ENCODE assay signal across 13 cellular contexts in genomic region chr2:3169106-3169870, GRCh38.
A peak's percentile ranks its signal among the peaks of the same experiment; 100 is the strongest.
DNase-seq lines count a peak whose midpoint lies in the region; ATAC-seq, FAIRE-seq and TF ChIP-seq lines count a peak whose summit lies in the region.
"Had no signal": no experiment of that assay in that cellular context is flagged by ENCODE, and none has a peak within 500 bp of the region (broad histone marks: within the 10 kb centered on the region; RNA-seq: fewer than 3 reads in every experiment).

No MANE protein-coding gene starts in this region.

- RAD21 ChIA-PET in HCT116 (lab: Charles Lee; ENCODE audit: low non-redundant PET in 1 of 2, low total read pairs in 2 of 2, uncharacterized antibody in 2 of 2, unreplicated experiment in 2 of 2) = no interaction called here

- H2AFZ ChIP-seq in HCT116 (ENCODE audit: low read depth, low read length, poor library complexity, severe bottlenecking) (no peak overlapping the region), K562 (ENCODE audit: low read depth, low read length) (no peak overlapping the region)
- H2AFZ ChIP-seq: parathyroid adenoma had no signal

- H3K36me3 Mint-ChIP-seq in activated naive CD4-positive, alpha-beta T cell treated with anti-CD3 and anti-CD28 coated beads for 36 hours (ENCODE audit: low read depth) = peaks cover 35% of the 10 kb centered on the region

- H3K36me3 ChIP-seq in HCT116 (ENCODE audit: control insufficient read depth in 1 of 2, insufficient read depth in 2 of 2, low read length in 2 of 2) = no peaks in the 10 kb centered on the region; a peak in 1 of 4 replicates
- no peaks in the 10 kb centered on the region; the same call in 2 of the 3 replicates for H3K36me3 ChIP-seq in K562 (ENCODE audit: control insufficient read depth, insufficient read depth, low read length)
- H3K36me3 ChIP-seq in lower lobe of right lung = peaks cover 9% of the 10 kb centered on the region

- no peak for FAIRE-seq in K562 (lab: Jason Lieb, UNC)

- peaks cover 15% of the 10 kb centered on the region for H3K9me3 Mint-ChIP-seq in activated naive CD4-positive, alpha-beta T cell treated with anti-CD3 and anti-CD28 coated beads for 36 hours

- H3K79me2 ChIP-seq in HCT116 (ENCODE audit: insufficient read depth, low read length) = no peaks in the 10 kb centered on the region
- no peaks in the 10 kb centered on the region for H3K79me2 ChIP-seq in K562 (ENCODE audit: control insufficient read depth, insufficient read depth, low read length)
- H3K79me2 ChIP-seq: parathyroid adenoma had no signal

- no peaks in the 10 kb centered on the region for H3K27me3 Mint-ChIP-seq in activated naive CD4-positive, alpha-beta T cell treated with anti-CD3 and anti-CD28 coated beads for 36 hours (ENCODE audit: low read depth)
- H3K27me3 Mint-ChIP-seq: activated T-cell treated with anti-CD3 and anti-CD28 coated beads, Interleukin-2, amount 50 U/mL, for 24 hours; CD8-positive, alpha-beta memory T cell; dendritic cell treated with granulocyte-macrophage colony-stimulating factor and Interleukin-4, amounts not matched to agents 40 ng/mL and 50 ng/mL, for 4 days had no signal

- H3K27me3 ChIP-seq in HCT116 (ENCODE audit: insufficient read depth, low read length) = no peaks in the 10 kb centered on the region
- no peaks in the 10 kb centered on the region for H3K27me3 ChIP-seq in K562 (ENCODE audit: control insufficient read depth in 2 of 2, insufficient read depth in 2 of 2, low read length in 2 of 2)
- H3K27me3 ChIP-seq in lower lobe of right lung (ENCODE audit: low read depth) = no peaks in the 10 kb centered on the region

- ATAC-seq in HCT116 (peak; percentile 52; the same call in 1 of the 2 replicates), K562 (peak; percentile 45; the same call in 1 of the 3 replicates), lower lobe of right lung (no peak), GM18519 (IDR thresholded peaks at IDR 0.05; ENCODE audit: low FRiP score, unreplicated experiment) (no peak)

- H3K4me3 ChIP-seq in AG04449 (ENCODE audit: low read depth, low read length) (no peak overlapping the region), HCT116 (replicated peaks in 1 of 2; ENCODE audit: low read depth in 1 of 2, low read length in 2 of 2) (no peak overlapping the region), K562 (no peak overlapping the region), lower lobe of right lung (no peak overlapping the region)

- no peaks in the 10 kb centered on the region for H3K9me1 ChIP-seq in K562 (ENCODE audit: control insufficient read depth, insufficient read depth, low read length)

- H3K9ac ChIP-seq in HCT116 (ENCODE audit: low read length) (no peak overlapping the region), K562 (ENCODE audit: insufficient read depth in 1 of 2, low read depth in 2 of 2, low read length in 2 of 2) (no peak overlapping the region)
- H3K9ac ChIP-seq: parathyroid adenoma had no signal

- H3K9me2 ChIP-seq in HCT116 (ENCODE audit: insufficient read depth) = no peaks in the 10 kb centered on the region

- H3K4me3 Mint-ChIP-seq in activated naive CD4-positive, alpha-beta T cell treated with anti-CD3 and anti-CD28 coated beads for 36 hours = no peak overlapping the region
- H3K4me3 Mint-ChIP-seq: activated T-cell treated with anti-CD3 and anti-CD28 coated beads, Interleukin-2, amount 50 U/mL, for 24 hours; dendritic cell treated with granulocyte-macrophage colony-stimulating factor and Interleukin-4, amounts not matched to agents 40 ng/mL and 50 ng/mL, for 4 days had no signal

- intact Hi-C loops in HCT116 (cut with micrococcal nuclease) = no loop called here
- intact Hi-C loops in K562 (cut with micrococcal nuclease) = no loop called here
- intact Hi-C loops in lower lobe of right lung (cut with DNase I) = no loop called here
- intact Hi-C loops in activated naive CD4-positive, alpha-beta T cell treated with anti-CD3 and anti-CD28 coated beads for 36 hours (cut with micrococcal nuclease) = no loop called here

- peaks cover 0 to 7% of the 10 kb centered on the region in 2 experiments; a peak in 1 of 4 replicates for H3K4me1 ChIP-seq in HCT116 (ENCODE audit: control insufficient read depth in 1 of 2, insufficient read depth in 2 of 2, low read length in 2 of 2)
- no peaks in the 10 kb centered on the region for H3K4me1 ChIP-seq in K562 (replicated peaks in 1 of 2; ENCODE audit: control insufficient read depth in 2 of 2, insufficient read depth in 2 of 2, low read length in 2 of 2)
- no peaks in the 10 kb centered on the region for H3K4me1 ChIP-seq in lower lobe of right lung
- H3K4me1 ChIP-seq: parathyroid adenoma had no signal

- H3K9me3 ChIP-seq in HCT116 (ENCODE audit: control insufficient read depth in 1 of 2, insufficient read depth in 1 of 2, low read depth in 1 of 2, low read length in 2 of 2) (no peaks in the 10 kb centered on the region), K562 (replicated peaks; ENCODE audit: control insufficient read depth, insufficient read depth, low read depth, low read length) (no peaks in the 10 kb centered on the region), lower lobe of right lung (peaks cover 8% of the 10 kb centered on the region)

- BruUV-seq in HCT116 (replicated peaks; lab: Mats Ljungman, UMichigan) (no TSS peak), K562 (replicated peaks; lab: Mats Ljungman, UMichigan) (no TSS peak)

- 73% methylated on average over 20 of the region's 20 CpGs for WGBS in K562 (ENCODE audit: insufficient coverage, low coverage, missing lambda C conversion rate)

- no peak for TF ChIP-seq POLR2A in HCT116 (IDR thresholded peaks at IDR 0.05; ENCODE audit: borderline replicate concordance, extremely low read depth, insufficient read depth, insufficient read length)
- no peak for TF ChIP-seq POLR2A in K562 (conservative IDR thresholded peaks at IDR 0.05)

- no peaks in the 10 kb centered on the region for H4K20me1 ChIP-seq in HCT116 (ENCODE audit: insufficient read depth)
- no peaks in the 10 kb centered on the region for H4K20me1 ChIP-seq in K562 (replicated peaks; ENCODE audit: control insufficient read depth, insufficient read depth, low read length)

- DNase-seq in AG04449 (ENCODE audit: low read depth, low spot score) = peak; percentile 4
- no peak for DNase-seq in HCT116 (ENCODE audit: low read depth, low spot score)
- no peak for DNase-seq in K562 (ENCODE audit: extremely low read depth in 1 of 4, low spot score in 3 of 4)
- peak; percentile 24 for DNase-seq in lower lobe of right lung
- DNase-seq in activated naive CD4-positive, alpha-beta T cell treated with anti-CD3 and anti-CD28 coated beads for 36 hours = no peak
- DNase-seq in stimulated activated naive CD4-positive, alpha-beta T cell (lab: John Stamatoyannopoulos, UW) = no peak
- no peak for DNase-seq in stimulated activated CD4-positive, alpha-beta T cell treated with anti-CD3 and anti-CD28 coated beads, Interleukin-4, amount 100 ng/mL, for 4 hours
- DNase-seq: activated T-cell treated with anti-CD3 and anti-CD28 coated beads, Interleukin-2, amount 50 U/mL, for 24 hours; CD8-positive, alpha-beta memory T cell; NCI-H1436 treated with DMSO at 0.1 percent for 48 hours had no signal

- no peak for TF ChIP-seq EP300 in K562 (IDR thresholded peaks at IDR 0.05; ENCODE audit: low read length)

- POLR2A ChIA-PET in AG04449 (lab: Yijun Ruan, JAX) (no interaction called here), HCT116 (lab: Charles Lee) (no interaction called here), K562 (lab: Yijun Ruan, JAX) (interaction anchor here (1.1 kb wide), 1 partner anchor 25 kb away, joined by 3 read pairs; no protein-coding TSS in a partner anchor)

- CTCF ChIA-PET in AG04449 (lab: Yijun Ruan, JAX) (no interaction called here), HCT116 (lab: Charles Lee) (no interaction called here), K562 (lab: Yijun Ruan, JAX; ENCODE audit: low intra/inter-chr PET ratio) (no interaction called here)
- CTCF ChIA-PET in activated naive CD4-positive, alpha-beta T cell treated with anti-CD3 and anti-CD28 coated beads for 36 hours (lab: Charles Lee) = interaction anchor here (0.6 kb wide), 1 partner anchor 1027 kb away, joined by 4 read pairs; no protein-coding TSS in a partner anchor

- no peak overlapping the region for H3K27ac Mint-ChIP-seq in activated naive CD4-positive, alpha-beta T cell treated with anti-CD3 and anti-CD28 coated beads for 36 hours
- H3K27ac Mint-ChIP-seq: activated T-cell treated with anti-CD3 and anti-CD28 coated beads, Interleukin-2, amount 50 U/mL, for 24 hours; dendritic cell treated with granulocyte-macrophage colony-stimulating factor and Interleukin-4, amounts not matched to agents 40 ng/mL and 50 ng/mL, for 4 days had no signal

- TF ChIP-seq CTCF in AG04449 (IDR thresholded peaks at IDR 0.05; ENCODE audit: insufficient read depth, low read length, missing control alignments) (no peak), HCT116 (IDR thresholded peaks at IDR 0.05 in 2 of 3, conservative IDR thresholded peaks at IDR 0.05 in 1 of 3; ENCODE audit: borderline replicate concordance in 1 of 3, insufficient read depth in 1 of 3, low read depth in 2 of 3, low read length in 2 of 3) (no peak), K562 (IDR thresholded peaks at IDR 0.05 in 2 of 3, conservative IDR thresholded peaks at IDR 0.05 in 1 of 3; ENCODE audit: insufficient read depth in 2 of 3, low read depth in 1 of 3, low read length in 3 of 3) (no peak), lower lobe of right lung (IDR thresholded peaks at IDR 0.05) (no peak)

- H3K4me1 Mint-ChIP-seq in activated naive CD4-positive, alpha-beta T cell treated with anti-CD3 and anti-CD28 coated beads for 36 hours (ENCODE audit: low read depth) = no peaks in the 10 kb centered on the region
- H3K4me1 Mint-ChIP-seq: CD8-positive, alpha-beta memory T cell had no signal

- H3K4me2 ChIP-seq in HCT116 (ENCODE audit: low read length) (no peak overlapping the region), K562 (ENCODE audit: insufficient read depth, low read length) (no peak overlapping the region)

- H3K27ac ChIP-seq in HCT116 (ENCODE audit: low read depth, low read length) (no peak overlapping the region), K562 (ENCODE audit: extremely low read depth, low read depth, low read length) (no peak overlapping the region), lower lobe of right lung (no peak overlapping the region)
- H3K27ac ChIP-seq: parathyroid adenoma had no signal

- in situ Hi-C loops in K562 (cut with MboI) = no loop called here

- no peak for TF ChIP-seq RAD21 in HCT116 (IDR thresholded peaks at IDR 0.05; ENCODE audit: low read depth)
- TF ChIP-seq RAD21 in K562 (CRISPR knock-in tag; conservative IDR thresholded peaks at IDR 0.05 in 1 of 2, IDR thresholded peaks at IDR 0.05 in 1 of 2) = no peak

TF ChIP-seq in HCT116, 20 proteins besides CTCF, POLR2A, EP300 and RAD21 (continues in another document):
- no peak for TF ChIP-seq TCF7L2 (IDR thresholded peaks at IDR 0.05; ENCODE audit: borderline replicate concordance, extremely low read depth, insufficient read depth, insufficient read length)

TF ChIP-seq in K562, 482 proteins besides CTCF, POLR2A, EP300 and RAD21:
- TF ChIP-seq SAFB (IDR thresholded peaks at IDR 0.05; ENCODE audit: borderline replicate concordance, low read depth, low read length) (no peak), ARID2 (IDR thresholded peaks at IDR 0.05) (no peak), ARNT (IDR thresholded peaks at IDR 0.05) (no peak), HSF4 (CRISPR knock-in tag; IDR thresholded peaks at IDR 0.05; ENCODE audit: borderline replicate concordance) (no peak)
TF ChIP-seq in K562: peak in this region for 0.

Comparison
In these comparisons a context has a peak if more than half of its experiments do, and no peak if none do; other contexts are left out.
1. DNase-seq: peak in AG04449 (single experiment) and lower lobe of right lung (single experiment); none in HCT116 (single experiment), K562 (0 of 4), activated naive CD4-positive, alpha-beta T cell treated with anti-CD3 and anti-CD28 coated beads for 36 hours (single experiment), stimulated activated naive CD4-positive, alpha-beta T cell (0 of 6) and stimulated activated CD4-positive, alpha-beta T cell treated with anti-CD3 and anti-CD28 coated beads, Interleukin-4, amount 100 ng/mL, for 4 hours (0 of 2).
2. ATAC-seq: peak in HCT116 (single experiment) and K562 (single experiment); none in lower lobe of right lung (0 of 2) and GM18519 (single experiment).